In the genomic region with DNA sequence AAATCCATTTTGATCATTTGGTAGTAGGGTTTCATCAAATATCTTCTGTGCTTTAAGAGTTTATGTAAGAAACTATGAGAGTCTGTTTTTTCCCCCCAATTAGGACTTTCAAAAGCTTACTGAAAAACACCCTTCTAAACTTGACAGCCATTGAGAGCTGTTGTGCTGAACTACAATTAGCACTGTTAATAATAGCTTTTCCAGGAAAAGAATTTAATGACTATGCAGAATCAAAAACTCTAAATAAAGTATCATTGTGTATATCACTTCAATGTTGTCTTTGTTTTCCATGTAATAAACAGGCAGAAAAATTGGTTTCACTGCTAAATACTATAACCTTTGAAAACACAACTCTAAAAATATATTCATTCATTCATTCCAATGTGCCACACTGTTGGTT, we compare ENCODE assay signal across 1 cellular context.
TF ChIP-seq lines count a peak whose summit lies in the region.

No MANE protein-coding gene starts in this region.

TF ChIP-seq in IMR-90, 13 proteins besides CTCF, POLR2A, EP300 and RAD21 (continued from another document):
- TF ChIP-seq MAZ (IDR thresholded peaks at IDR 0.05; ENCODE audit: borderline replicate concordance, low read depth, low read length) (no peak), SMC3 (IDR thresholded peaks at IDR 0.05; ENCODE audit: low read depth, low read length) (no peak), CEBPB (IDR thresholded peaks at IDR 0.05; ENCODE audit: low read depth, low read length) (no peak), MAFK (IDR thresholded peaks at IDR 0.05; ENCODE audit: low read depth, low read length) (no peak), RCOR1 (IDR thresholded peaks at IDR 0.05; ENCODE audit: insufficient replicate concordance, low read length) (no peak), RFX5 (IDR thresholded peaks at IDR 0.05; ENCODE audit: low read depth, low read length) (no peak), BHLHE40 (IDR thresholded peaks at IDR 0.05; ENCODE audit: low read depth, low read length) (no peak), NFE2L2 (IDR thresholded peaks at IDR 0.05; ENCODE audit: low read depth, low read length) (no peak), CHD1 (IDR thresholded peaks at IDR 0.05; ENCODE audit: low read depth, low read length) (no peak)
- TF ChIP-seq, protein P1, sequence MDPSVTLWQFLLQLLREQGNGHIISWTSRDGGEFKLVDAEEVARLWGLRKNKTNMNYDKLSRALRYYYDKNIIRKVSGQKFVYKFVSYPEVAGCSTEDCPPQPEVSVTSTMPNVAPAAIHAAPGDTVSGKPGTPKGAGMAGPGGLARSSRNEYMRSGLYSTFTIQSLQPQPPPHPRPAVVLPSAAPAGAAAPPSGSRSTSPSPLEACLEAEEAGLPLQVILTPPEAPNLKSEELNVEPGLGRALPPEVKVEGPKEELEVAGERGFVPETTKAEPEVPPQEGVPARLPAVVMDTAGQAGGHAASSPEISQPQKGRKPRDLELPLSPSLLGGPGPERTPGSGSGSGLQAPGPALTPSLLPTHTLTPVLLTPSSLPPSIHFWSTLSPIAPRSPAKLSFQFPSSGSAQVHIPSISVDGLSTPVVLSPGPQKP (IDR thresholded peaks at IDR 0.05; ENCODE audit: borderline replicate concordance, low read depth, low read length) = no peak
- TF ChIP-seq, protein P2, sequence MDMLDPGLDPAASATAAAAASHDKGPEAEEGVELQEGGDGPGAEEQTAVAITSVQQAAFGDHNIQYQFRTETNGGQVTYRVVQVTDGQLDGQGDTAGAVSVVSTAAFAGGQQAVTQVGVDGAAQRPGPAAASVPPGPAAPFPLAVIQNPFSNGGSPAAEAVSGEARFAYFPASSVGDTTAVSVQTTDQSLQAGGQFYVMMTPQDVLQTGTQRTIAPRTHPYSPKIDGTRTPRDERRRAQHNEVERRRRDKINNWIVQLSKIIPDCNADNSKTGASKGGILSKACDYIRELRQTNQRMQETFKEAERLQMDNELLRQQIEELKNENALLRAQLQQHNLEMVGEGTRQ (IDR thresholded peaks at IDR 0.05; ENCODE audit: low read depth, low read length) = no peak
